28 cellular contexts compared by ENCODE assay signal in the genomic region with DNA sequence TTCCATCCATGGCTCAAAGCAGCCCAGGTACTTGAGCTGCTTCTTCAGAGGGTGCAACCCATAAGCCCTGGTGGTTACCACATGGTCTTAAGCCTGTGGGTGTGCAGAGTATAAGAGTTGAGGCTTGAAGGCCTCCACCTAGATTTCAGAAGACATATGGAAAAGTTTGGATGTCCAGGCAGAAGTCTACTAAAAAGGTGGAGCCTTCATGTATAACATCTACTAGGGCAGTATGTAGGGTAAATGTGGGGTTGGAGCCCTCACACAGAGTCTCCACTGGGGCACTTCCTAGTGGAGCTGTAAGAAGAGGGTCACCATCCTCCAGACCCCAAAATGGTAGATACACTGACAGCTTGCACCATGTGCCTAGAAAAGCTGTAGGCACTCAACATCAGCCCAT.
"Had no signal": no experiment of that assay in that cellular context is flagged by ENCODE, and none has a peak within 500 bp of the region (broad histone marks: within the 10 kb centered on the region; RNA-seq: fewer than 3 reads in every experiment).

No MANE protein-coding gene starts in this region.

- H3K4me1 Mint-ChIP-seq: immature natural killer cell; memory B cell; naive B cell; neural crest cell; stimulated activated naive CD8-positive, alpha-beta T cell treated with anti-CD3 and anti-CD28 coated beads, Interleukin-15, amount 100 ng/mL, for 72 hours had no signal

- ATAC-seq: left ventricle myocardium superior; mucosa of descending colon; natural killer cell treated with Interleukin-12 subunit alpha and Interleukin-12 subunit beta and Interleukin-15 and Interleukin-18, amount 100 ng/mL, for 72 hours; sciatic nerve; stimulated activated naive CD8-positive, alpha-beta T cell treated with anti-CD3 and anti-CD28 coated beads, Interleukin-15, amount 100 ng/mL, for 72 hours had no signal

- H2AFZ ChIP-seq: parathyroid adenoma had no signal

- H3K9me3 ChIP-seq: colonic mucosa had no signal

- H3K4me3 Mint-ChIP-seq: immature natural killer cell; memory B cell; mesothelial cell of epicardium; natural killer cell treated with Interleukin-12 subunit alpha and Interleukin-12 subunit beta and Interleukin-15 and Interleukin-18, amount 100 ng/mL, for 72 hours; neural crest cell; stimulated activated naive CD8-positive, alpha-beta T cell treated with anti-CD3 and anti-CD28 coated beads, Interleukin-15, amount 100 ng/mL, for 72 hours had no signal

- H3K36me3 Mint-ChIP-seq: immature natural killer cell, memory B cell had no signal

- H3K27me3 Mint-ChIP-seq: progenitor cell of endocrine pancreas had no signal

- H3K36me3 ChIP-seq: colonic mucosa, neutrophil, suprapubic skin, transverse colon, vagina had no signal

- DNase-seq: colonic mucosa; dermis blood vessel endothelial cell; effector memory CD4-positive, alpha-beta T cell; erythroblast; hypothalamus; immature natural killer cell; left ventricle myocardium superior; mucosa of descending colon; naive B cell; stimulated activated CD4-positive, alpha-beta T cell treated with anti-CD3 and anti-CD28 coated beads, Interleukin-12 subunit alpha, Interleukin-12 subunit beta, amount 100 ng/mL, for 4 hours; stimulated activated CD4-positive, alpha-beta T cell treated with anti-CD3 and anti-CD28 coated beads, Interleukin-1b, Interleukin-23, amount 100 ng/mL, for 48 hours; stimulated activated CD4-positive, alpha-beta T cell treated with anti-CD3 and anti-CD28 coated beads, Interleukin-4, amount 100 ng/mL, for 1 hour; stimulated activated CD8-positive, alpha-beta memory T cell treated with anti-CD3 and anti-CD28 coated beads, Interleukin-4, amount 100 ng/mL, for 48 hours; stimulated activated naive CD4-positive, alpha-beta T cell; stimulated activated naive CD8-positive, alpha-beta T cell treated with anti-CD3 and anti-CD28 coated beads, Interleukin-15, amount 100 ng/mL, for 72 hours; transverse colon had no signal

- H3K4me2 ChIP-seq: smooth muscle cell had no signal

- H3K4me3 ChIP-seq: colonic mucosa, lung, mucosa of descending colon, smooth muscle cell, suprapubic skin, transverse colon, vagina had no signal

- H3K27me3 ChIP-seq: colonic mucosa, neutrophil, suprapubic skin, transverse colon, vagina had no signal

- H3K4me1 ChIP-seq: colonic mucosa, suprapubic skin, transverse colon, vagina had no signal

- H3K27ac Mint-ChIP-seq: immature natural killer cell; memory B cell; mesothelial cell of epicardium; naive B cell; natural killer cell treated with Interleukin-12 subunit alpha and Interleukin-12 subunit beta and Interleukin-15 and Interleukin-18, amount 100 ng/mL, for 72 hours; progenitor cell of endocrine pancreas; stimulated activated naive CD8-positive, alpha-beta T cell treated with anti-CD3 and anti-CD28 coated beads, Interleukin-15, amount 100 ng/mL, for 72 hours had no signal

- H3K79me2 ChIP-seq: parathyroid adenoma had no signal

- H3K27ac ChIP-seq: colonic mucosa, neutrophil, parathyroid adenoma, suprapubic skin, transverse colon, vagina had no signal
